In the genomic region with DNA sequence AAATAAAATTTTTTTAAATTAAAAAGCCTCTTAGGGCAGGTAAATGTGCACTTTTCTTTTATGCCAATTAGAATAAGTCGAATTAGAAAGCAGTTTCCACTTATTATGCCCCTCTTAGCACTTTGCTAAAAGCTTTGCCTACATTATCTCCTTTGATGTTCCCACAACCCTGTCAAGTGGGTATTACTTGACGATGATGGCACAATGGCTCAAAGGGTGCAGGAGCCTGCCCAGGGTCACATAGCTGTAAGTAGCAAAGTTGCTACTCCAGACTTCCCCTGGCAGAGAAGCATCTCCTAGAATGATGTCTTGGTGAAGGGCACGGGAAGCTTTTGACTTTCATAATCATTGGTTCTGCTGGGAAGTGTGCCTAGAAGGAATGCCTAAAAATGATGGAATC, we compare ENCODE assay signal across 18 cellular contexts. TPM values are rescaled to one million over a fixed set of nuclear protein-coding genes. Genes with fewer than 3 reads are reported as not detected.
DNase-seq lines count a peak whose midpoint lies in the region; ATAC-seq and TF ChIP-seq lines count a peak whose summit lies in the region.
"Had no signal": no experiment of that assay in that cellular context is flagged by ENCODE, and none has a peak within 500 bp of the region (broad histone marks: within the 10 kb centered on the region; RNA-seq: fewer than 3 reads in every experiment).

No MANE protein-coding gene starts in this region.

- peak overlapping the region in 3 of 7 donors; percentile 15 to 79 (median 30) for H3K27ac Mint-ChIP-seq in CD4-positive, alpha-beta memory T cell
- peak overlapping the region; percentile 28 for H3K27ac Mint-ChIP-seq in activated CD8-positive, alpha-beta T cell treated with anti-CD3 and anti-CD28 coated beads, Interleukin-2, amount 10 ng/mL, durations not matched to agents 7 days and 5 days
- peak overlapping the region in 9 of 10 donors; percentile 2 to 73 (median 43) for H3K27ac Mint-ChIP-seq in naive thymus-derived CD8-positive, alpha-beta T cell
- no peak overlapping the region for H3K27ac Mint-ChIP-seq in HFFc6

- no peak overlapping the region for H3K27ac ChIP-seq in CD4-positive, alpha-beta memory T cell (ENCODE audit: low read depth, low read length)
- H3K27ac ChIP-seq: GM23248 had no signal

- TF ChIP-seq CTCF in HFFc6 (IDR thresholded peaks at IDR 0.05): no peak

- H3K4me3 Mint-ChIP-seq in CD4-positive, alpha-beta memory T cell: peak overlapping the region in 6 of 8 donors; percentile 8 to 61 (median 37)
- H3K4me3 Mint-ChIP-seq in activated CD8-positive, alpha-beta T cell treated with anti-CD3 and anti-CD28 coated beads, Interleukin-2, amount 10 ng/mL, durations not matched to agents 7 days and 5 days: no peak overlapping the region
- H3K4me3 Mint-ChIP-seq in naive thymus-derived CD8-positive, alpha-beta T cell: peak overlapping the region in 9 of 10 donors; percentile 34 to 69 (median 48)
- no peak overlapping the region for H3K4me3 Mint-ChIP-seq in HFFc6

- no peaks in the 10 kb centered on the region for H3K27me3 Mint-ChIP-seq in CD4-positive, alpha-beta memory T cell
- H3K27me3 Mint-ChIP-seq in activated CD8-positive, alpha-beta T cell treated with anti-CD3 and anti-CD28 coated beads, Interleukin-2, amount 10 ng/mL, durations not matched to agents 7 days and 5 days (ENCODE audit: low read depth): no peaks in the 10 kb centered on the region
- H3K27me3 Mint-ChIP-seq in naive thymus-derived CD8-positive, alpha-beta T cell: no peaks in the 10 kb centered on the region
- peaks cover 18% of the 10 kb centered on the region for H3K27me3 Mint-ChIP-seq in HFFc6 (ENCODE audit: insufficient read depth)

- H3K4me1 ChIP-seq in CD4-positive, alpha-beta memory T cell (ENCODE audit: insufficient read depth, low read length): peaks cover 44% of the 10 kb centered on the region
- H3K4me1 ChIP-seq: BE2C had no signal

- H3K36me3 ChIP-seq in CD4-positive, alpha-beta memory T cell (ENCODE audit: insufficient read depth, low read length): no peaks in the 10 kb centered on the region
- H3K36me3 ChIP-seq: BE2C had no signal

- intact Hi-C loops in CD4-positive, alpha-beta memory T cell (cut with micrococcal nuclease): no loop called here

- H3K27me3 ChIP-seq in CD4-positive, alpha-beta memory T cell (ENCODE audit: insufficient read depth, low read length): no peaks in the 10 kb centered on the region
- H3K27me3 ChIP-seq: BE2C had no signal

- CTCF ChIA-PET in CD4-positive, alpha-beta memory T cell (lab: Charles Lee; ENCODE audit: partially characterized antibody): interaction anchor here (0.6 to 1.4 kb wide), 2 partner anchors 156 to 160 kb away, joined by 3 to 5 read pairs; no protein-coding TSS in a partner anchor
- CTCF ChIA-PET in activated CD8-positive, alpha-beta T cell treated with anti-CD3 and anti-CD28 coated beads, Interleukin-2, amount 10 ng/mL, durations not matched to agents 7 days and 5 days (lab: Charles Lee): interaction anchor here (0.8 to 2.4 kb wide), 6 partner anchors 8 to 199 kb away, joined by 3 to 9 read pairs (median 4); partner anchors contain the start of gene IQGAP2

- H3K9me3 Mint-ChIP-seq in CD4-positive, alpha-beta memory T cell: peaks cover 0 to 3% (median 0%) of the 10 kb centered on the region in 8 donors
- no peaks in the 10 kb centered on the region for H3K9me3 Mint-ChIP-seq in activated CD8-positive, alpha-beta T cell treated with anti-CD3 and anti-CD28 coated beads, Interleukin-2, amount 10 ng/mL, durations not matched to agents 7 days and 5 days (ENCODE audit: insufficient read depth)
- H3K9me3 Mint-ChIP-seq in naive thymus-derived CD8-positive, alpha-beta T cell: no peaks in the 10 kb centered on the region
- no peaks in the 10 kb centered on the region for H3K9me3 Mint-ChIP-seq in HFFc6

- H3K4me1 Mint-ChIP-seq in CD4-positive, alpha-beta memory T cell: peaks cover 24 to 59% (median 36%) of the 10 kb centered on the region in 4 donors
- H3K4me1 Mint-ChIP-seq in activated CD8-positive, alpha-beta T cell treated with anti-CD3 and anti-CD28 coated beads, Interleukin-2, amount 10 ng/mL, durations not matched to agents 7 days and 5 days (ENCODE audit: low read depth): peaks cover 35% of the 10 kb centered on the region
- H3K4me1 Mint-ChIP-seq in naive thymus-derived CD8-positive, alpha-beta T cell: peaks cover 17 to 51% (median 41%) of the 10 kb centered on the region in 4 donors
- H3K4me1 Mint-ChIP-seq in HFFc6 (ENCODE audit: low read depth): no peaks in the 10 kb centered on the region

- H3K4me3 ChIP-seq in CD4-positive, alpha-beta memory T cell (ENCODE audit: low read length in 2 of 2): no peak overlapping the region
- H3K4me3 ChIP-seq in Jurkat, Clone E6-1 (ENCODE audit: low read length): no peak overlapping the region
- H3K4me3 ChIP-seq: GM23248, K562 had no signal

- POLR2A ChIA-PET in CD4-positive, alpha-beta memory T cell (lab: Charles Lee; ENCODE audit: partially characterized antibody): interaction anchor here (0.6 to 2.9 kb wide), 4 partner anchors 18 to 332 kb away, joined by 3 to 27 read pairs (median 5); partner anchors contain the start of gene IQGAP2
- POLR2A ChIA-PET in activated CD8-positive, alpha-beta T cell treated with anti-CD3 and anti-CD28 coated beads, Interleukin-2, amount 10 ng/mL, durations not matched to agents 7 days and 5 days (lab: Charles Lee): interaction anchor here (0.8 to 1.0 kb wide), 2 partner anchors 11 to 19 kb away, joined by 3 read pairs; partner anchors contain the start of gene IQGAP2
- POLR2A ChIA-PET in naive thymus-derived CD8-positive, alpha-beta T cell (lab: Charles Lee): interaction anchor here (0.6 to 2.0 kb wide), 4 partner anchors 11 to 378 kb away, joined by 3 to 14 read pairs (median 4); partner anchors contain the start of gene IQGAP2

- H3K36me3 Mint-ChIP-seq in CD4-positive, alpha-beta memory T cell: no peaks in the 10 kb centered on the region
- H3K36me3 Mint-ChIP-seq in activated CD8-positive, alpha-beta T cell treated with anti-CD3 and anti-CD28 coated beads, Interleukin-2, amount 10 ng/mL, durations not matched to agents 7 days and 5 days (ENCODE audit: low read depth): no peaks in the 10 kb centered on the region
- H3K36me3 Mint-ChIP-seq in naive thymus-derived CD8-positive, alpha-beta T cell: no peaks in the 10 kb centered on the region
- no peaks in the 10 kb centered on the region for H3K36me3 Mint-ChIP-seq in HFFc6 (ENCODE audit: low read depth)

- H3K9me3 ChIP-seq in CD4-positive, alpha-beta memory T cell (ENCODE audit: control insufficient read depth in 1 of 2, low read length in 2 of 2): no peaks in the 10 kb centered on the region
- H3K9me3 ChIP-seq: BE2C, SK-N-SH had no signal

- ATAC-seq in activated CD8-positive, alpha-beta T cell treated with anti-CD3 and anti-CD28 coated beads, Interleukin-2, amount 10 ng/mL, durations not matched to agents 7 days and 5 days: peak; percentile 48
- ATAC-seq in naive thymus-derived CD8-positive, alpha-beta T cell: peak; percentile 96 to 99
- no peak for ATAC-seq in GM19463 (IDR thresholded peaks at IDR 0.05; ENCODE audit: unreplicated experiment)
- ATAC-seq: HCT116, K562, Panc1 had no signal

- DNase-seq in CD4-positive, alpha-beta memory T cell: peak in 1 of 5 donors; percentile 49
- peak; percentile 85 for DNase-seq in Jurkat, Clone E6-1 (ENCODE audit: low read depth, low spot score)
- DNase-seq in activated CD8-positive, alpha-beta T cell treated with anti-CD3 and anti-CD28 coated beads, Interleukin-2, amount 10 ng/mL, durations not matched to agents 7 days and 5 days: no peak
- peak in 7 of 10 donors; percentile 38 to 76 (median 54) for DNase-seq in naive thymus-derived CD8-positive, alpha-beta T cell
- DNase-seq in HFFc6 (no peak), DMS153 treated with DMSO at 0.1 percent for 48 hours (lab: John Stamatoyannopoulos, UW; ENCODE audit: unreplicated experiment) (no peak)
- DNase-seq: BE2C, DMS79, GM23248, NCI-H1092, NCI-H446 treated with DMSO at 0.1 percent for 48 hours, NCI-H82, Right ventricle myocardium superior, SK-N-SH had no signal

RNA-seq across cellular contexts. Expression of gene IQGAP2, which starts 18.4 kb away (rescaled TPM):
- total RNA-seq in CD4-positive, alpha-beta memory T cell: 100 to 1,000 TPM; 125 to 126 TPM
- 10 to 100 TPM; 24.7 to 72.5 TPM for polyA plus RNA-seq in CD4-positive, alpha-beta memory T cell
- 107 TPM for polyA plus RNA-seq in Jurkat, Clone E6-1 (2012; ENCODE audit: insufficient read depth, insufficient read length)
- total RNA-seq in activated CD8-positive, alpha-beta T cell treated with anti-CD3 and anti-CD28 coated beads, Interleukin-2, amount 10 ng/mL, durations not matched to agents 7 days and 5 days: 10 to 100 TPM; 62.7 to 72.1 TPM
- 10 to 100 TPM; 66.7 to 74.0 TPM for total RNA-seq in naive thymus-derived CD8-positive, alpha-beta T cell
- polyA plus RNA-seq in naive thymus-derived CD8-positive, alpha-beta T cell: 10 to 100 TPM; 16.2 to 22.0 (median 19.5) TPM
- under 1 TPM in 5 of 6 experiments, not detected in 1; 0.09 to 0.47 (median 0.21) TPM for total RNA-seq in HFFc6 (2021; fragmentation: NEBNext Ultra II Directional; extraction: Animal tissue kit (Norgen Biotek cat#: 25700))
- total RNA-seq: GM23248 had no signal

Comparison
In these comparisons a context has a peak if more than half of its experiments do, and no peak if none do; other contexts are left out.
1. DNase-seq: peak in Jurkat, Clone E6-1 (single experiment) and naive thymus-derived CD8-positive, alpha-beta T cell (7 of 10); none in activated CD8-positive, alpha-beta T cell treated with anti-CD3 and anti-CD28 coated beads, Interleukin-2, amount 10 ng/mL, durations not matched to agents 7 days and 5 days (single experiment), HFFc6 (single experiment) and DMS153 treated with DMSO at 0.1 percent for 48 hours (single experiment).
2. H3K4me3 Mint-ChIP-seq: peak in CD4-positive, alpha-beta memory T cell (6 of 8) and naive thymus-derived CD8-positive, alpha-beta T cell (9 of 10); none in activated CD8-positive, alpha-beta T cell treated with anti-CD3 and anti-CD28 coated beads, Interleukin-2, amount 10 ng/mL, durations not matched to agents 7 days and 5 days (single experiment) and HFFc6 (single experiment).
3. RNA of gene IQGAP2, which starts 18.4 kb away (total RNA-seq): 125 to 126 TPM in CD4-positive, alpha-beta memory T cell, 66.7 to 74.0 TPM in naive thymus-derived CD8-positive, alpha-beta T cell and 62.7 to 72.1 TPM in activated CD8-positive, alpha-beta T cell treated with anti-CD3 and anti-CD28 coated beads, Interleukin-2, amount 10 ng/mL, durations not matched to agents 7 days and 5 days; 0.09 to 0.47 TPM in HFFc6; every median in the first group is over 10 times any median in the second.